In genomic region chr3:197298858-197299854, GRCh38 we compare ENCODE assay signal across 8 cellular contexts. TPM values are rescaled to one million over a fixed set of nuclear protein-coding genes. Genes with fewer than 3 reads are reported as not detected.
A peak's percentile ranks its signal among the peaks of the same experiment; 100 is the strongest.
DNase-seq lines count a peak whose midpoint lies in the region; ATAC-seq and TF ChIP-seq lines count a peak whose summit lies in the region.

No MANE protein-coding gene starts in this region.

- H3K27me3 ChIP-seq in H7 (ENCODE audit: control insufficient read depth, insufficient read depth, low read length) = no peaks in the 10 kb centered on the region
- H3K27me3 ChIP-seq in osteoblast (ENCODE audit: insufficient read depth, low read length) = no peaks in the 10 kb centered on the region

- peak overlapping the region; percentile 77 for H2AFZ ChIP-seq in osteoblast (ENCODE audit: low read length)

- DNase-seq in COR-L47 (lab: John Stamatoyannopoulos, UW) (peak; percentile 55), H7 (peak; percentile 75), NCI-H69 (lab: John Stamatoyannopoulos, UW) (peak; percentile 79), globus pallidus (ENCODE audit: low spot score) (peak; percentile 53), osteoblast (ENCODE audit: insufficient read length, low spot score, missing footprints) (peak; percentile 67)
- DNase-seq in activated effector memory CD4-positive, alpha-beta T cell treated with Interleukin-2 at 50 U/mL for 16 hours = peak; percentile 10

- H3K27ac ChIP-seq in osteoblast (ENCODE audit: low read depth, low read length) = peak overlapping the region; percentile 92

- no peaks in the 10 kb centered on the region for H4K20me1 ChIP-seq in osteoblast (ENCODE audit: insufficient read depth, low read length)

- TF ChIP-seq POLR2A in GM18505 (IDR thresholded peaks at IDR 0.05; ENCODE audit: borderline replicate concordance, extremely low read depth, insufficient read depth, insufficient read length) = no peak

- peak overlapping the region; percentile 90 for H3K4me3 ChIP-seq in H7 (ENCODE audit: insufficient read depth, low read depth, low read length)
- H3K4me3 ChIP-seq in osteoblast (ENCODE audit: insufficient read depth, low read length) = peak overlapping the region; percentile 88

- H3K79me2 ChIP-seq in osteoblast (ENCODE audit: insufficient read depth, low read length) = peaks cover 41% of the 10 kb centered on the region

- ATAC-seq in HG03135 (IDR thresholded peaks at IDR 0.05; ENCODE audit: unreplicated experiment) (no peak), GM18505 (IDR thresholded peaks at IDR 0.05; ENCODE audit: unreplicated experiment) (no peak)

- H3K4me1 ChIP-seq in osteoblast (ENCODE audit: insufficient read depth, low read length) = peaks cover 37% of the 10 kb centered on the region

- peak overlapping the region; percentile 93 for H3K4me2 ChIP-seq in osteoblast (ENCODE audit: insufficient read depth, low read length)

- H3K9me3 ChIP-seq in osteoblast (ENCODE audit: low read depth, low read length) = no peaks in the 10 kb centered on the region

- H3K36me3 ChIP-seq in H7 (replicated peaks; ENCODE audit: control insufficient read depth, insufficient read depth, low read length) (peaks cover 2% of the 10 kb centered on the region; the same call in 1 of the 2 replicates), osteoblast (ENCODE audit: insufficient read depth, low read length) (peaks cover 19% of the 10 kb centered on the region)

- TF ChIP-seq CTCF in osteoblast (IDR thresholded peaks at IDR 0.05; ENCODE audit: extremely low read depth, low read depth, low read length) = no peak

RNA-seq across cellular contexts. Expression of gene DLG1, which starts 0.7 kb away (rescaled TPM):
- total RNA-seq in H7 (2014; rRNA removed; shearing (Covaris generic)) = 27.1 and 40.2 TPM in 2 replicates
- total RNA-seq in osteoblast = 76.6 and 79.3 TPM in 2 replicates

Comparison
In these comparisons a context has a peak if more than half of its experiments do, and no peak if none do; other contexts are left out.
1. DNase-seq: peak in every context shown above with its lines; median percentile 79 in NCI-H69; 75 in H7; 67 in osteoblast; 55 in COR-L47; 53 in globus pallidus; 10 in activated effector memory CD4-positive, alpha-beta T cell treated with Interleukin-2 at 50 U/mL for 16 hours.